ENCODE assay signal across 21 cellular contexts in genomic region chr2:120204417-120204816, GRCh38. TPM values are rescaled to one million over a fixed set of nuclear protein-coding genes. Genes with fewer than 3 reads are reported as not detected.
DNase-seq lines count a peak whose midpoint lies in the region; ATAC-seq and TF ChIP-seq lines count a peak whose summit lies in the region.
"Had no signal": no experiment of that assay in that cellular context is flagged by ENCODE, and none has a peak within 500 bp of the region (broad histone marks: within the 10 kb centered on the region; RNA-seq: fewer than 3 reads in every experiment).

No MANE protein-coding gene starts in this region.

- no peaks in the 10 kb centered on the region for H3K27me3 Mint-ChIP-seq in activated CD8-positive, alpha-beta T cell treated with anti-CD3 and anti-CD28 coated beads, Interleukin-2, amount 10 ng/mL, durations not matched to agents 7 days and 5 days (ENCODE audit: low read depth)
- no peaks in the 10 kb centered on the region for H3K27me3 Mint-ChIP-seq in activated CD8-positive, alpha-beta T cell treated with anti-CD3 and anti-CD28 coated beads for 36 hours
- H3K27me3 Mint-ChIP-seq in endodermal cell (ENCODE audit: insufficient read depth) = no peaks in the 10 kb centered on the region
- H3K27me3 Mint-ChIP-seq: CD8-positive, alpha-beta memory T cell had no signal

- peaks cover 2% of the 10 kb centered on the region for H3K9me3 Mint-ChIP-seq in activated CD8-positive, alpha-beta T cell treated with anti-CD3 and anti-CD28 coated beads, Interleukin-2, amount 10 ng/mL, durations not matched to agents 7 days and 5 days (ENCODE audit: insufficient read depth)
- H3K9me3 Mint-ChIP-seq in activated CD8-positive, alpha-beta T cell treated with anti-CD3 and anti-CD28 coated beads for 36 hours = no peaks in the 10 kb centered on the region
- H3K9me3 Mint-ChIP-seq in endodermal cell = no peaks in the 10 kb centered on the region
- H3K9me3 Mint-ChIP-seq: CD8-positive, alpha-beta memory T cell; GM23338; IgD-negative memory B cell had no signal

- no peak for TF ChIP-seq POLR2A in spleen (IDR thresholded peaks at IDR 0.05)

- TF ChIP-seq CTCF in activated CD8-positive, alpha-beta T cell treated with anti-CD3 and anti-CD28 coated beads for 36 hours (IDR thresholded peaks at IDR 0.05) = no peak
- TF ChIP-seq CTCF in endodermal cell (conservative IDR thresholded peaks at IDR 0.05) (no peak), spleen (IDR thresholded peaks at IDR 0.05 in 8 of 11, conservative IDR thresholded peaks at IDR 0.05 in 3 of 11) (no peak)

- ATAC-seq in activated CD8-positive, alpha-beta T cell treated with anti-CD3 and anti-CD28 coated beads, Interleukin-2, amount 10 ng/mL, durations not matched to agents 7 days and 5 days = peak; percentile 12
- no peak for ATAC-seq in activated CD8-positive, alpha-beta T cell treated with anti-CD3 and anti-CD28 coated beads for 36 hours
- ATAC-seq: HCT116 had no signal

- H3K9ac ChIP-seq in endodermal cell (ENCODE audit: extremely low read depth, low read length, poor library complexity, severe bottlenecking) = no peak overlapping the region

- H3K9me3 ChIP-seq in endodermal cell (ENCODE audit: control insufficient read depth, low read length) = no peaks in the 10 kb centered on the region
- no peaks in the 10 kb centered on the region for H3K9me3 ChIP-seq in spleen

- H3K4me3 ChIP-seq in endodermal cell (ENCODE audit: low read length) = no peak overlapping the region
- no peak overlapping the region for H3K4me3 ChIP-seq in spleen
- H3K4me3 ChIP-seq: GM23338 had no signal

- H3K36me3 ChIP-seq in endodermal cell (ENCODE audit: control insufficient read depth, insufficient read depth, low read length) (no peaks in the 10 kb centered on the region), spleen (no peaks in the 10 kb centered on the region)

- H3K4me1 ChIP-seq in endodermal cell (ENCODE audit: control insufficient read depth, insufficient read depth, low read length) (no peaks in the 10 kb centered on the region), spleen (peaks cover 0 to 46% (median 14%) of the 10 kb centered on the region in 6 donors)

- CTCF ChIA-PET in activated CD8-positive, alpha-beta T cell treated with anti-CD3 and anti-CD28 coated beads, Interleukin-2, amount 10 ng/mL, durations not matched to agents 7 days and 5 days (lab: Charles Lee) = interaction anchor here (1.5 to 2.1 kb wide), 3 partner anchors 10 to 109 kb away, joined by 4 to 8 read pairs (median 4); no protein-coding TSS in a partner anchor
- CTCF ChIA-PET in activated CD8-positive, alpha-beta T cell treated with anti-CD3 and anti-CD28 coated beads for 36 hours (lab: Charles Lee) = interaction anchor here (1.2 to 1.9 kb wide), 2 partner anchors 29 to 109 kb away, joined by 5 to 14 read pairs; no protein-coding TSS in a partner anchor

- POLR2A ChIA-PET in activated CD8-positive, alpha-beta T cell treated with anti-CD3 and anti-CD28 coated beads, Interleukin-2, amount 10 ng/mL, durations not matched to agents 7 days and 5 days (lab: Charles Lee) = no interaction called here
- POLR2A ChIA-PET in activated CD8-positive, alpha-beta T cell treated with anti-CD3 and anti-CD28 coated beads for 36 hours (lab: Charles Lee) = no interaction called here

- H3K36me3 Mint-ChIP-seq in activated CD8-positive, alpha-beta T cell treated with anti-CD3 and anti-CD28 coated beads, Interleukin-2, amount 10 ng/mL, durations not matched to agents 7 days and 5 days (ENCODE audit: low read depth) = peaks cover 7% of the 10 kb centered on the region
- H3K36me3 Mint-ChIP-seq in activated CD8-positive, alpha-beta T cell treated with anti-CD3 and anti-CD28 coated beads for 36 hours (ENCODE audit: low read depth) = no peaks in the 10 kb centered on the region
- no peaks in the 10 kb centered on the region for H3K36me3 Mint-ChIP-seq in endodermal cell (ENCODE audit: low read depth)

- no peak overlapping the region for H3K27ac Mint-ChIP-seq in activated CD8-positive, alpha-beta T cell treated with anti-CD3 and anti-CD28 coated beads, Interleukin-2, amount 10 ng/mL, durations not matched to agents 7 days and 5 days
- no peak overlapping the region for H3K27ac Mint-ChIP-seq in activated CD8-positive, alpha-beta T cell treated with anti-CD3 and anti-CD28 coated beads for 36 hours
- no peak overlapping the region for H3K27ac Mint-ChIP-seq in endodermal cell
- H3K27ac Mint-ChIP-seq: GM23338 had no signal

- H3K27me3 ChIP-seq in endodermal cell (ENCODE audit: control insufficient read depth, insufficient read depth, low read length, poor library complexity, severe bottlenecking) = no peaks in the 10 kb centered on the region
- H3K27me3 ChIP-seq in spleen (replicated peaks in 1 of 7) = no peaks in the 10 kb centered on the region

- intact Hi-C loops in activated CD8-positive, alpha-beta T cell treated with anti-CD3 and anti-CD28 coated beads for 36 hours (cut with micrococcal nuclease) = no loop called here
- intact Hi-C loops in spleen (cut with DNase I; ENCODE audit: low total_unique reads) = no loop called here

- no peak overlapping the region for H3K4me3 Mint-ChIP-seq in activated CD8-positive, alpha-beta T cell treated with anti-CD3 and anti-CD28 coated beads, Interleukin-2, amount 10 ng/mL, durations not matched to agents 7 days and 5 days
- no peak overlapping the region for H3K4me3 Mint-ChIP-seq in activated CD8-positive, alpha-beta T cell treated with anti-CD3 and anti-CD28 coated beads for 36 hours
- H3K4me3 Mint-ChIP-seq in endodermal cell = no peak overlapping the region
- H3K4me3 Mint-ChIP-seq: CD8-positive, alpha-beta memory T cell; GM23338; IgD-negative memory B cell had no signal

- 64 to 89% methylated on average over 1 to 3 of the region's 3 CpGs for WGBS in endodermal cell (ENCODE audit: insufficient coverage in 1 of 2, insufficient read length in 1 of 2), 2 experiments
- WGBS in spleen, 5 donors = 43 to 73% (median 56%) methylated on average over 3 of the region's 3 CpGs

- H3K4me1 Mint-ChIP-seq in activated CD8-positive, alpha-beta T cell treated with anti-CD3 and anti-CD28 coated beads, Interleukin-2, amount 10 ng/mL, durations not matched to agents 7 days and 5 days (ENCODE audit: low read depth) = peaks cover 11% of the 10 kb centered on the region
- peaks cover 5% of the 10 kb centered on the region for H3K4me1 Mint-ChIP-seq in activated CD8-positive, alpha-beta T cell treated with anti-CD3 and anti-CD28 coated beads for 36 hours (ENCODE audit: low read depth)
- peaks cover 3% of the 10 kb centered on the region for H3K4me1 Mint-ChIP-seq in endodermal cell

- H3K27ac ChIP-seq in endodermal cell (ENCODE audit: low read depth, low read length) (no peak overlapping the region), spleen (peak overlapping the region in 6 of 8 donors; percentile 63 to 91 (median 81))
- H3K27ac ChIP-seq: 22Rv1 had no signal

- no peak for DNase-seq in activated CD8-positive, alpha-beta T cell treated with anti-CD3 and anti-CD28 coated beads, Interleukin-2, amount 10 ng/mL, durations not matched to agents 7 days and 5 days
- no peak for DNase-seq in activated CD8-positive, alpha-beta T cell treated with anti-CD3 and anti-CD28 coated beads for 36 hours
- DNase-seq in endodermal cell (peak; percentile 23), myocyte (ENCODE audit: low read depth) (peak; percentile 41), spleen (peak; percentile 77), NCI-H1048 (lab: John Stamatoyannopoulos, UW) (no peak), NCI-H1930 (lab: John Stamatoyannopoulos, UW) (no peak), superior temporal gyrus (ENCODE audit: extremely low spot score) (no peak)
- DNase-seq: ACHN; C1 segment of cervical spinal cord; Calu3; CD8-positive, alpha-beta memory T cell; DMS153; NCI-H1105 treated with DMSO at 0.1 percent for 48 hours; NCI-H2081 treated with DMSO at 0.1 percent for 48 hours; NCI-H2171 treated with DMSO at 0.1 percent for 48 hours; NCI-H446 had no signal

RNA-seq across cellular contexts. Expression of gene TMEM185B, which starts 18.8 kb away (rescaled TPM):
- 10 to 100 TPM; 25.6 to 25.8 TPM for total RNA-seq in activated CD8-positive, alpha-beta T cell treated with anti-CD3 and anti-CD28 coated beads, Interleukin-2, amount 10 ng/mL, durations not matched to agents 7 days and 5 days
- 10 to 100 TPM; 16.7 to 17.2 TPM for total RNA-seq in activated CD8-positive, alpha-beta T cell treated with anti-CD3 and anti-CD28 coated beads for 36 hours
- total RNA-seq in endodermal cell = 10 to 100 TPM; 19.5 to 22.9 TPM
- 19.9 TPM for polyA plus RNA-seq in endodermal cell (2013, experiment 1 of 2)
- polyA plus RNA-seq in endodermal cell (2013, experiment 2 of 2) = 17.1 TPM
- 27.1 and 27.6 TPM in 2 replicates for total RNA-seq in myocyte
- polyA plus RNA-seq in myocyte (2012) = 19.9 TPM
- 10 to 100 TPM; 18.3 to 35.6 (median 23.6) TPM for total RNA-seq in spleen
- polyA plus RNA-seq in spleen = 1 to 10 TPM; 3.9 to 5.5 (median 4.0) TPM

RNA-seq across cellular contexts. Expression of gene RALB, which starts 48.2 kb away (rescaled TPM):
- total RNA-seq in activated CD8-positive, alpha-beta T cell treated with anti-CD3 and anti-CD28 coated beads, Interleukin-2, amount 10 ng/mL, durations not matched to agents 7 days and 5 days = 10 to 100 TPM; 39.4 to 45.4 TPM
- total RNA-seq in activated CD8-positive, alpha-beta T cell treated with anti-CD3 and anti-CD28 coated beads for 36 hours = 10 to 100 TPM; 16.7 to 17.6 TPM
- 10 to 100 TPM; 37.1 to 45.8 TPM for total RNA-seq in endodermal cell
- 34.9 TPM for polyA plus RNA-seq in endodermal cell (2013, experiment 1 of 2)
- polyA plus RNA-seq in endodermal cell (2013, experiment 2 of 2) = 34.2 TPM
- total RNA-seq in myocyte = 34.2 and 34.5 TPM in 2 replicates
- polyA plus RNA-seq in myocyte (2012) = 41.5 TPM
- total RNA-seq in spleen = 100 to 1,000 TPM in 3 of 7 donors, 10 to 100 TPM in 4; 67.2 to 126 (median 96.3) TPM
- polyA plus RNA-seq in spleen = 10 to 100 TPM; 26.6 to 61.5 (median 38.0) TPM

Comparison
In these comparisons a context has a peak if more than half of its experiments do, and no peak if none do; other contexts are left out.
1. DNase-seq: peak in endodermal cell (single experiment), myocyte (single experiment) and spleen (single experiment); none in activated CD8-positive, alpha-beta T cell treated with anti-CD3 and anti-CD28 coated beads, Interleukin-2, amount 10 ng/mL, durations not matched to agents 7 days and 5 days (single experiment), activated CD8-positive, alpha-beta T cell treated with anti-CD3 and anti-CD28 coated beads for 36 hours (single experiment), NCI-H1048 (single experiment), NCI-H1930 (0 of 2) and superior temporal gyrus (single experiment).